ENCODE assay signal across 9 cellular contexts in genomic region chr20:44326391-44327159, GRCh38. TPM values are rescaled to one million over a fixed set of nuclear protein-coding genes. Genes with fewer than 3 reads are reported as not detected.
A peak's percentile ranks its signal among the peaks of the same experiment; 100 is the strongest.
DNase-seq lines count a peak whose midpoint lies in the region; ATAC-seq and TF ChIP-seq lines count a peak whose summit lies in the region.
"Had no signal": no experiment of that assay in that cellular context is flagged by ENCODE, and none has a peak within 500 bp of the region (broad histone marks: within the 10 kb centered on the region; RNA-seq: fewer than 3 reads in every experiment).

No MANE protein-coding gene starts in this region.

- H3K27me3 Mint-ChIP-seq in activated T-helper 2 cell treated with anti-CD3 and anti-CD28 coated beads, Interferon-gamma antibody, Interleukin-2, Interleukin-4, amounts not matched to agents 10 μg/mL and 5 μg/mL and 100 μg/mL, durations not matched to agents 14 hours and 24 hours and 36 hours (ENCODE audit: low read depth) = peaks cover 8% of the 10 kb centered on the region

- no peak for TF ChIP-seq CTCF in hepatocyte (IDR thresholded peaks at IDR 0.05; ENCODE audit: poor library complexity)

- no peaks in the 10 kb centered on the region for H3K4me1 Mint-ChIP-seq in activated T-helper 2 cell treated with anti-CD3 and anti-CD28 coated beads, Interferon-gamma antibody, Interleukin-2, Interleukin-4, amounts not matched to agents 10 μg/mL and 5 μg/mL and 100 μg/mL, durations not matched to agents 14 hours and 24 hours and 36 hours (ENCODE audit: low read depth)

- H3K4me3 ChIP-seq in HUES48 (ENCODE audit: low read depth, low read length) (peak overlapping the region; percentile 41), hepatocyte (no peak overlapping the region)

- H2AFZ ChIP-seq in hepatocyte = peak overlapping the region; percentile 60

- ATAC-seq in GM21576 (IDR thresholded peaks at IDR 0.05; ENCODE audit: unreplicated experiment) = no peak
- ATAC-seq in GM18519 (IDR thresholded peaks at IDR 0.05; ENCODE audit: low FRiP score, unreplicated experiment) = no peak
- ATAC-seq in GM21529 (IDR thresholded peaks at IDR 0.05; ENCODE audit: unreplicated experiment) = no peak
- no peak for ATAC-seq in GM18870 (IDR thresholded peaks at IDR 0.05; ENCODE audit: unreplicated experiment)

- no peak overlapping the region for H3K27ac ChIP-seq in HUES48 (ENCODE audit: low read depth, low read length)
- H3K27ac ChIP-seq in hepatocyte = no peak overlapping the region

- H3K9me3 ChIP-seq in HUES48 (ENCODE audit: control insufficient read depth, insufficient read depth, low read length) = no peaks in the 10 kb centered on the region
- H3K9me3 ChIP-seq in hepatocyte (ENCODE audit: low read depth) = no peaks in the 10 kb centered on the region

- no peaks in the 10 kb centered on the region for H3K79me2 ChIP-seq in hepatocyte

- H3K9me2 ChIP-seq in hepatocyte (replicated peaks; ENCODE audit: insufficient read depth) = no peaks in the 10 kb centered on the region

- H3K4me1 ChIP-seq in HUES48 (ENCODE audit: control insufficient read depth, insufficient read depth, low read length) = peaks cover 5% of the 10 kb centered on the region; the same call in 1 of the 2 replicates
- peaks cover 6% of the 10 kb centered on the region for H3K4me1 ChIP-seq in hepatocyte (ENCODE audit: insufficient read depth)

- H3K4me3 Mint-ChIP-seq in activated T-helper 2 cell treated with anti-CD3 and anti-CD28 coated beads, Interferon-gamma antibody, Interleukin-2, Interleukin-4, amounts not matched to agents 10 μg/mL and 5 μg/mL and 100 μg/mL, durations not matched to agents 14 hours and 24 hours and 36 hours (ENCODE audit: low read depth) = peak overlapping the region; percentile 5

- no peaks in the 10 kb centered on the region for H3K36me3 ChIP-seq in HUES48 (ENCODE audit: control insufficient read depth, insufficient read depth, low read length)
- no peaks in the 10 kb centered on the region for H3K36me3 ChIP-seq in hepatocyte (replicated peaks; ENCODE audit: insufficient read depth, low read depth)

- H3K9me3 Mint-ChIP-seq in activated T-helper 2 cell treated with anti-CD3 and anti-CD28 coated beads, Interferon-gamma antibody, Interleukin-2, Interleukin-4, amounts not matched to agents 10 μg/mL and 5 μg/mL and 100 μg/mL, durations not matched to agents 14 hours and 24 hours and 36 hours = no peaks in the 10 kb centered on the region

- DNase-seq in activated T-helper 2 cell treated with anti-CD3 and anti-CD28 coated beads, Interferon-gamma antibody, Interleukin-2, Interleukin-4, amounts not matched to agents 10 μg/mL and 5 μg/mL and 100 μg/mL, durations not matched to agents 14 hours and 24 hours and 36 hours (ENCODE audit: low spot score) = no peak
- DNase-seq in hepatocyte (ENCODE audit: low spot score) = peak; percentile 22
- DNase-seq in stimulated activated CD4-positive, alpha-beta T cell treated with anti-CD3 and anti-CD28 coated beads, Interleukin-4, amount 100 ng/mL, for 4 hours = peak; percentile 8 to 40

- H3K27me3 ChIP-seq in HUES48 (ENCODE audit: control insufficient read depth, insufficient read depth, low read length) (no peaks in the 10 kb centered on the region), hepatocyte (no peaks in the 10 kb centered on the region)

- peak overlapping the region; percentile 77 for H3K4me2 ChIP-seq in hepatocyte

- H4K20me1 ChIP-seq in hepatocyte (ENCODE audit: insufficient read depth, poor library complexity, severe bottlenecking) = no peaks in the 10 kb centered on the region

- intact Hi-C loops in activated T-helper 2 cell treated with anti-CD3 and anti-CD28 coated beads, Interferon-gamma antibody, Interleukin-2, Interleukin-4, amounts not matched to agents 10 μg/mL and 5 μg/mL and 100 μg/mL, durations not matched to agents 14 hours and 24 hours and 36 hours (cut with micrococcal nuclease) = no loop called here

- H3K9ac ChIP-seq in HUES48 (ENCODE audit: low read depth, low read length) = no peak overlapping the region

- H3K36me3 Mint-ChIP-seq in activated T-helper 2 cell treated with anti-CD3 and anti-CD28 coated beads, Interferon-gamma antibody, Interleukin-2, Interleukin-4, amounts not matched to agents 10 μg/mL and 5 μg/mL and 100 μg/mL, durations not matched to agents 14 hours and 24 hours and 36 hours (ENCODE audit: low read depth) = no peaks in the 10 kb centered on the region

- no peak overlapping the region for H3K27ac Mint-ChIP-seq in activated T-helper 2 cell treated with anti-CD3 and anti-CD28 coated beads, Interferon-gamma antibody, Interleukin-2, Interleukin-4, amounts not matched to agents 10 μg/mL and 5 μg/mL and 100 μg/mL, durations not matched to agents 14 hours and 24 hours and 36 hours

- WGBS in hepatocyte (ENCODE audit: low lambda C conversion rate, missing lambda C conversion rate) = 71% methylated on average over 9 of the region's 50 CpGs

RNA-seq across cellular contexts. Expression of gene R3HDML, which starts 10.3 kb away (rescaled TPM):
- not detected in 2 replicates for total RNA-seq in activated T-helper 2 cell treated with anti-CD3 and anti-CD28 coated beads, Interferon-gamma antibody, Interleukin-2, Interleukin-4, amounts not matched to agents 10 μg/mL and 5 μg/mL and 100 μg/mL, durations not matched to agents 14 hours and 24 hours and 36 hours
- total RNA-seq in hepatocyte = 0.23 TPM in 1 of 2 replicates, not detected in the other
- 0.21 TPM in 1 of 2 replicates, not detected in the other for polyA plus RNA-seq in hepatocyte
- total RNA-seq: fibroblast of villous mesenchyme had no signal

RNA-seq across cellular contexts. Expression of gene FITM2, which starts 15.6 kb away (rescaled TPM):
- 2.4 and 2.5 TPM in 2 replicates for total RNA-seq in activated T-helper 2 cell treated with anti-CD3 and anti-CD28 coated beads, Interferon-gamma antibody, Interleukin-2, Interleukin-4, amounts not matched to agents 10 μg/mL and 5 μg/mL and 100 μg/mL, durations not matched to agents 14 hours and 24 hours and 36 hours
- 6.7 and 6.8 TPM in 2 replicates for total RNA-seq in hepatocyte
- polyA plus RNA-seq in hepatocyte = 2.3 and 4.6 TPM in 2 replicates

RNA-seq across cellular contexts. Expression of gene HNF4A, which starts 28.9 kb away (rescaled TPM):
- total RNA-seq in activated T-helper 2 cell treated with anti-CD3 and anti-CD28 coated beads, Interferon-gamma antibody, Interleukin-2, Interleukin-4, amounts not matched to agents 10 μg/mL and 5 μg/mL and 100 μg/mL, durations not matched to agents 14 hours and 24 hours and 36 hours = not detected in 2 replicates
- 66.7 and 88.0 TPM in 2 replicates for total RNA-seq in hepatocyte
- polyA plus RNA-seq in hepatocyte = 27.9 and 38.2 TPM in 2 replicates
- total RNA-seq: fibroblast of villous mesenchyme had no signal

Comparison
In these comparisons a context has a peak if more than half of its experiments do, and no peak if none do; other contexts are left out.
1. RNA of gene HNF4A, which starts 28.9 kb away (total RNA-seq): 66.7 to 88.0 TPM in hepatocyte; not detected in activated T-helper 2 cell treated with anti-CD3 and anti-CD28 coated beads, Interferon-gamma antibody, Interleukin-2, Interleukin-4, amounts not matched to agents 10 μg/mL and 5 μg/mL and 100 μg/mL, durations not matched to agents 14 hours and 24 hours and 36 hours; every median in the first group is over 10 times any median in the second.